In genomic region chr5:168314735-168315411, GRCh38 we compare ENCODE assay signal across 10 cellular contexts. TPM values are rescaled to one million over a fixed set of nuclear protein-coding genes. Genes with fewer than 3 reads are reported as not detected.
DNase-seq lines count a peak whose midpoint lies in the region; ATAC-seq and TF ChIP-seq lines count a peak whose summit lies in the region.
"Had no signal": no experiment of that assay in that cellular context is flagged by ENCODE, and none has a peak within 500 bp of the region (broad histone marks: within the 10 kb centered on the region; RNA-seq: fewer than 3 reads in every experiment).

No MANE protein-coding gene starts in this region.

- intact Hi-C loops in MCF 10A (cut with micrococcal nuclease) (no loop called here), left lung (cut with DNase I) (no loop called here)

- peak overlapping the region; percentile 6 for H3K4me3 Mint-ChIP-seq in MCF 10A (ENCODE audit: unreplicated experiment)

- H3K36me3 ChIP-seq in left lung: no peaks in the 10 kb centered on the region
- H3K36me3 ChIP-seq: BE2C had no signal

- H3K4me1 ChIP-seq in left lung: peaks cover 22 to 27% of the 10 kb centered on the region in 2 donors
- H3K4me1 ChIP-seq: BE2C had no signal

- no peaks in the 10 kb centered on the region for H3K27me3 ChIP-seq in left lung
- H3K27me3 ChIP-seq: BE2C had no signal

- BruUV-seq in MCF 10A (replicated peaks; lab: Mats Ljungman, UMichigan): no TSS peak

- no peaks in the 10 kb centered on the region for H3K9me3 Mint-ChIP-seq in MCF 10A (ENCODE audit: unreplicated experiment)

- CTCF ChIA-PET in MCF 10A (lab: Yijun Ruan, JAX): interaction anchor here (0.7 to 3.0 kb wide), 19 partner anchors 9 to 1329 kb away, joined by 3 to 18 read pairs (median 3); no protein-coding TSS in a partner anchor

- POLR2A ChIA-PET in MCF 10A (lab: Yijun Ruan, JAX): interaction anchor here (0.7 to 4.8 kb wide), 9 partner anchors 9 to 332 kb away, joined by 3 to 44 read pairs (median 7); partner anchors contain the start of gene WWC1

- peak overlapping the region; percentile 54 to 55 for H3K27ac ChIP-seq in left lung

- H3K27me3 Mint-ChIP-seq in MCF 10A (ENCODE audit: insufficient read depth, unreplicated experiment): no peaks in the 10 kb centered on the region

- peak; percentile 22 for TF ChIP-seq CTCF in MCF 10A (IDR thresholded peaks at IDR 0.05; ENCODE audit: unreplicated experiment)
- TF ChIP-seq CTCF in left lung (IDR thresholded peaks at IDR 0.05): no peak

- H3K36me3 Mint-ChIP-seq in MCF 10A (ENCODE audit: insufficient read depth, unreplicated experiment): no peaks in the 10 kb centered on the region

- peak overlapping the region; percentile 36 for H3K27ac Mint-ChIP-seq in MCF 10A (ENCODE audit: low read depth, unreplicated experiment)

- peak; percentile 86 for DNase-seq in A172 (ENCODE audit: low spot score)
- peak; percentile 99 for DNase-seq in HT1080 (ENCODE audit: low read depth)
- peak; percentile 95 for DNase-seq in MCF 10A (ENCODE audit: unreplicated experiment)
- peak; percentile 79 to 87 for DNase-seq in left lung
- no peak for DNase-seq in NCI-H774 (lab: John Stamatoyannopoulos, UW)
- no peak for DNase-seq in OCI-M2 (lab: John Stamatoyannopoulos, UW; ENCODE audit: unreplicated experiment)
- no peak for DNase-seq in cerebellar cortex (ENCODE audit: low spot score)
- DNase-seq: amniotic stem cell, BE2C had no signal

- no peak overlapping the region for H3K4me3 ChIP-seq in left lung

- peak; percentile 77 for ATAC-seq in left lung
- no peak for ATAC-seq in HG03378 (IDR thresholded peaks at IDR 0.05; ENCODE audit: unreplicated experiment)

- peaks cover 39% of the 10 kb centered on the region for H3K4me1 Mint-ChIP-seq in MCF 10A (ENCODE audit: insufficient read depth, unreplicated experiment)

- no peaks in the 10 kb centered on the region for H3K9me3 ChIP-seq in left lung
- H3K9me3 ChIP-seq: BE2C had no signal

RNA-seq across cellular contexts. Expression of gene WWC1, which starts 23.4 kb away (rescaled TPM):
- 19.1 and 20.7 TPM in 2 replicates for total RNA-seq in A172 (2014; rRNA removed; shearing (Covaris generic))
- 48.7 and 52.8 TPM in 2 replicates for total RNA-seq in HT1080 (2014; rRNA removed; shearing (Covaris generic))
- 22.7 and 24.4 TPM in 2 replicates for polyA plus RNA-seq in HT1080 (2015; cell fraction: cytosol; rRNA removed)
- polyA plus RNA-seq in HT1080 (2015; cell fraction: nucleus; rRNA removed): 17.7 and 19.2 TPM in 2 replicates
- 27.8 and 47.0 TPM in 2 replicates for total RNA-seq in MCF 10A (2022)
- 10 to 100 TPM; 59.6 to 81.9 TPM for total RNA-seq in left lung

Comparison
In these comparisons a context has a peak if more than half of its experiments do, and no peak if none do; other contexts are left out.
1. DNase-seq: peak in A172 (single experiment), HT1080 (single experiment), MCF 10A (single experiment) and left lung (2 of 2); none in NCI-H774 (single experiment), OCI-M2 (single experiment) and cerebellar cortex (single experiment).